13 cellular contexts compared by ENCODE assay signal in genomic region chr16:78749745-78750268, GRCh38.
DNase-seq lines count a peak whose midpoint lies in the region; ATAC-seq lines count a peak whose summit lies in the region.
"Had no signal": no experiment of that assay in that cellular context is flagged by ENCODE, and none has a peak within 500 bp of the region (broad histone marks: within the 10 kb centered on the region; RNA-seq: fewer than 3 reads in every experiment).

No MANE protein-coding gene starts in this region.

- DNase-seq in activated CD4-positive, alpha-beta memory T cell treated with anti-CD3 and anti-CD28 coated beads for 36 hours = no peak
- DNase-seq in NCI-H187 treated with DMSO at 0.1 percent for 48 hours (lab: John Stamatoyannopoulos, UW) = no peak
- no peak for DNase-seq in SW480 (ENCODE audit: low spot score)
- DNase-seq in effector CD8-positive, alpha-beta T cell (lab: John Stamatoyannopoulos, UW) = no peak
- no peak for DNase-seq in DMS153 treated with DMSO at 0.1 percent for 48 hours (lab: John Stamatoyannopoulos, UW; ENCODE audit: unreplicated experiment)
- DNase-seq: aorta, H9, left ventricle myocardium inferior, PC-9, right lobe of liver had no signal

- H3K4me3 Mint-ChIP-seq in activated CD4-positive, alpha-beta memory T cell treated with anti-CD3 and anti-CD28 coated beads for 36 hours = no peak overlapping the region
- H3K4me3 Mint-ChIP-seq: H9 had no signal

- H3K27me3 Mint-ChIP-seq in activated CD4-positive, alpha-beta memory T cell treated with anti-CD3 and anti-CD28 coated beads for 36 hours = no peaks in the 10 kb centered on the region

- CTCF ChIA-PET in activated CD4-positive, alpha-beta memory T cell treated with anti-CD3 and anti-CD28 coated beads for 36 hours (lab: Charles Lee) = interaction anchor here (1.0 kb wide), 1 partner anchor 21 kb away, joined by 6 read pairs; no protein-coding TSS in a partner anchor

- H3K9me3 Mint-ChIP-seq in activated CD4-positive, alpha-beta memory T cell treated with anti-CD3 and anti-CD28 coated beads for 36 hours = no peaks in the 10 kb centered on the region
- H3K9me3 Mint-ChIP-seq: H9 had no signal

- intact Hi-C loops in activated CD4-positive, alpha-beta memory T cell treated with anti-CD3 and anti-CD28 coated beads for 36 hours (cut with micrococcal nuclease) = no loop called here

- ATAC-seq in GM19438 (IDR thresholded peaks at IDR 0.05; ENCODE audit: low read depth, unreplicated experiment) (peak; percentile 63), HG03064 (IDR thresholded peaks at IDR 0.05; ENCODE audit: low read depth, unreplicated experiment) (peak; percentile 74)
- ATAC-seq: right lobe of liver had no signal

- POLR2A ChIA-PET in activated CD4-positive, alpha-beta memory T cell treated with anti-CD3 and anti-CD28 coated beads for 36 hours (lab: Charles Lee) = no interaction called here

- H3K4me1 Mint-ChIP-seq in activated CD4-positive, alpha-beta memory T cell treated with anti-CD3 and anti-CD28 coated beads for 36 hours (ENCODE audit: low read depth) = peaks cover 26% of the 10 kb centered on the region

- peaks cover 1% of the 10 kb centered on the region for H3K36me3 Mint-ChIP-seq in activated CD4-positive, alpha-beta memory T cell treated with anti-CD3 and anti-CD28 coated beads for 36 hours

- peak overlapping the region; percentile 35 for H3K27ac Mint-ChIP-seq in activated CD4-positive, alpha-beta memory T cell treated with anti-CD3 and anti-CD28 coated beads for 36 hours
- H3K27ac Mint-ChIP-seq: H9 had no signal

- peak overlapping the region; percentile 58; the same call in 1 of the 2 replicates for H3K4me3 ChIP-seq in GM08714 (ENCODE audit: low read length)
- H3K4me3 ChIP-seq: left ventricle myocardium inferior, PC-9, right lobe of liver had no signal
